ENCODE assay signal across 1 cellular context in the genomic region with DNA sequence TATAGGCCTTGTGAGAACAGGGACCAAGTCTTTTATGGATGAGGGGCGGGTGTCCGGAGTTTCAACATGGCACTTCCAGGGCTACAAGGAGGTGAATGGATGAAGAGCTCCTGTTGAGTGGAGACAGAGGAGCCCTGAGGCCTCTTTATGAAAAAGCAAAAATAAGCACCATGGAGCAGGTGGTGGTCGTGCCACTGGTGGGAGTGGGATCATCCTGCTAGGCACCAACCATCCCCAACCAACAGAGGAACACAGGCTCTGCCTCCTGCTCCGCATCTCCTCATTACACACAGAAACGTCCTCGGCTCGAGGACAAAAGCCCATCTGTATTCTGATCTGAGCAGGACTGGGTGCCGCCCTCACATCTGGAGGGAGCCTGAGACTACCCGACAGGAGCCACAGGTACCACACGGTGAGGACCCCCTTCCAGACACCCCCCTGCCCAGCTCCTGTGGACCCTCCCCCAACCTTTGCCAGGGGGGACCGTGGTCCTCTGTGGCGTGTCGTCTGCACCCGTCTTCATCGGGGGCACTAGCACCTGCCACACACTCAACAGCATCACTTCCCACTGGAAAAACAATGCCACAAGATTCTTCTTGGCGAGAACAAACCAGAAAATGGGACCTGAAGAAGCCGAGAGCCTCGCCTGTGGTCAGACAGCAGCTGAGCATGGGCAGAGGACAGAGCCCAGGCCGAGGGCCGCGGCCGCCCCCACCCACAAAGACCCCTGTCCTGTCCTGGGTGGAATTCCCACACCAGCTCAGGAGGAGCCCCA.
TF ChIP-seq lines count a peak whose summit lies in the region.

No MANE protein-coding gene starts in this region.

TF ChIP-seq in SK-N-SH, 30 proteins besides CTCF, POLR2A, EP300 and RAD21 (continued from another document):
- TF ChIP-seq, protein P1, sequence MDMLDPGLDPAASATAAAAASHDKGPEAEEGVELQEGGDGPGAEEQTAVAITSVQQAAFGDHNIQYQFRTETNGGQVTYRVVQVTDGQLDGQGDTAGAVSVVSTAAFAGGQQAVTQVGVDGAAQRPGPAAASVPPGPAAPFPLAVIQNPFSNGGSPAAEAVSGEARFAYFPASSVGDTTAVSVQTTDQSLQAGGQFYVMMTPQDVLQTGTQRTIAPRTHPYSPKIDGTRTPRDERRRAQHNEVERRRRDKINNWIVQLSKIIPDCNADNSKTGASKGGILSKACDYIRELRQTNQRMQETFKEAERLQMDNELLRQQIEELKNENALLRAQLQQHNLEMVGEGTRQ (IDR thresholded peaks at IDR 0.05; ENCODE audit: borderline replicate concordance, low read depth, low read length): no peak
- no peak for TF ChIP-seq EZH2phosphoT487 (IDR thresholded peaks at IDR 0.05; ENCODE audit: borderline replicate concordance, low read depth)
- TF ChIP-seq FOSL2 (IDR thresholded peaks at IDR 0.05; ENCODE audit: borderline replicate concordance, low read depth): no peak
- TF ChIP-seq GABPA (IDR thresholded peaks at IDR 0.05; ENCODE audit: low read depth): no peak
- no peak for TF ChIP-seq ZBTB33 (IDR thresholded peaks at IDR 0.05; ENCODE audit: borderline replicate concordance, low read depth)
- TF ChIP-seq TAF1 (IDR thresholded peaks at IDR 0.05; ENCODE audit: borderline replicate concordance, low read depth, low read length): no peak
- TF ChIP-seq, protein P2, sequence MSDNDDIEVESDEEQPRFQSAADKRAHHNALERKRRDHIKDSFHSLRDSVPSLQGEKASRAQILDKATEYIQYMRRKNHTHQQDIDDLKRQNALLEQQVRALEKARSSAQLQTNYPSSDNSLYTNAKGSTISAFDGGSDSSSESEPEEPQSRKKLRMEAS (IDR thresholded peaks at IDR 0.05; ENCODE audit: low read depth): no peak
- no peak for TF ChIP-seq SMC3 (IDR thresholded peaks at IDR 0.05; ENCODE audit: low read depth, low read length)
- no peak for TF ChIP-seq SIN3A (IDR thresholded peaks at IDR 0.05; ENCODE audit: borderline replicate concordance, low read depth, low read length)
- TF ChIP-seq RFX5 (IDR thresholded peaks at IDR 0.05; ENCODE audit: low read length): no peak
- no peak for TF ChIP-seq ELF1 (IDR thresholded peaks at IDR 0.05)
